ENCODE assay signal across 8 cellular contexts in genomic region chr17:63623786-63624185, GRCh38. TPM values are rescaled to one million over a fixed set of nuclear protein-coding genes. Genes with fewer than 3 reads are reported as not detected.
DNase-seq lines count a peak whose midpoint lies in the region; ATAC-seq and TF ChIP-seq lines count a peak whose summit lies in the region.

No MANE protein-coding gene starts in this region.

- ATAC-seq in GM19023 (IDR thresholded peaks at IDR 0.05; ENCODE audit: unreplicated experiment) (no peak), GM21515 (IDR thresholded peaks at IDR 0.05; ENCODE audit: unreplicated experiment) (no peak), HG02759 (IDR thresholded peaks at IDR 0.05; ENCODE audit: unreplicated experiment) (no peak)

- POLR2A ChIA-PET in MCF 10A (lab: Yijun Ruan, JAX): interaction anchor here (0.6 to 4.3 kb wide), 12 partner anchors 10 to 169 kb away, joined by 3 to 45 read pairs (median 6); partner anchors contain the start of genes CCDC47, STRADA and TACO1

- H3K9me3 ChIP-seq in HUES48 (ENCODE audit: control insufficient read depth, insufficient read depth, low read length): no peaks in the 10 kb centered on the region

- peak overlapping the region; percentile 27 for H2AFZ ChIP-seq in ACC112 (ENCODE audit: low read length, unreplicated experiment)

- TF ChIP-seq CTCF in MCF 10A (IDR thresholded peaks at IDR 0.05; ENCODE audit: unreplicated experiment) (no peak), mesothelial cell of epicardium (IDR thresholded peaks at IDR 0.05; ENCODE audit: unreplicated experiment) (no peak)

- H3K27ac ChIP-seq in ACC112 (ENCODE audit: low read depth, low read length) (no peak overlapping the region), HUES48 (ENCODE audit: low read depth, low read length) (no peak overlapping the region)

- H3K36me3 Mint-ChIP-seq in MCF 10A (ENCODE audit: insufficient read depth, unreplicated experiment) (no peaks in the 10 kb centered on the region), mesothelial cell of epicardium (no peaks in the 10 kb centered on the region)

- intact Hi-C loops in MCF 10A (cut with micrococcal nuclease): loop anchor here (2.0 kb wide), 1 partner anchor 117 kb away; the partner anchor contains the start of gene STRADA

- H3K27me3 ChIP-seq in ACC112 (ENCODE audit: insufficient read depth, low read length): no peaks in the 10 kb centered on the region
- no peaks in the 10 kb centered on the region for H3K27me3 ChIP-seq in HUES48 (ENCODE audit: control insufficient read depth, insufficient read depth, low read length)

- H3K4me3 Mint-ChIP-seq in MCF 10A (ENCODE audit: unreplicated experiment) (peak overlapping the region; percentile 93), mesothelial cell of epicardium (peak overlapping the region; percentile 99)

- DNase-seq in MCF 10A (ENCODE audit: unreplicated experiment) (no peak), mesothelial cell of epicardium (ENCODE audit: low spot score in 2 of 2, unreplicated experiment in 2 of 2) (no peak), NCI-H2107 (lab: John Stamatoyannopoulos, UW) (no peak)

- H3K36me3 ChIP-seq in ACC112 (ENCODE audit: insufficient read depth, low read length) (no peaks in the 10 kb centered on the region), HUES48 (ENCODE audit: control insufficient read depth, insufficient read depth, low read length) (no peaks in the 10 kb centered on the region)

- H3K27ac Mint-ChIP-seq in MCF 10A (ENCODE audit: low read depth, unreplicated experiment) (no peak overlapping the region), mesothelial cell of epicardium (no peak overlapping the region)

- H3K4me1 ChIP-seq in ACC112 (ENCODE audit: control insufficient read depth, insufficient read depth, low read length, unreplicated experiment) (peaks cover 35% of the 10 kb centered on the region), HUES48 (ENCODE audit: control insufficient read depth, insufficient read depth, low read length) (peaks cover 13% of the 10 kb centered on the region)

- H3K9me3 Mint-ChIP-seq in MCF 10A (ENCODE audit: unreplicated experiment): no peaks in the 10 kb centered on the region
- no peaks in the 10 kb centered on the region for H3K9me3 Mint-ChIP-seq in mesothelial cell of epicardium

- H3K4me1 Mint-ChIP-seq in MCF 10A (ENCODE audit: insufficient read depth, unreplicated experiment): peaks cover 20% of the 10 kb centered on the region
- peaks cover 18% of the 10 kb centered on the region for H3K4me1 Mint-ChIP-seq in mesothelial cell of epicardium

- H3K4me3 ChIP-seq in ACC112 (ENCODE audit: low read depth, low read length): peak overlapping the region; percentile 94
- peak overlapping the region; percentile 87 for H3K4me3 ChIP-seq in HUES48 (ENCODE audit: low read depth, low read length)

- no peak overlapping the region for H3K9ac ChIP-seq in HUES48 (ENCODE audit: low read depth, low read length)

- CTCF ChIA-PET in MCF 10A (lab: Yijun Ruan, JAX): interaction anchor here (2.2 kb wide), 1 partner anchor 9 kb away, joined by 5 read pairs; no protein-coding TSS in a partner anchor

- TSS peak; percentile 23 for BruUV-seq in MCF 10A (replicated peaks; lab: Mats Ljungman, UMichigan)

- H3K79me2 ChIP-seq in ACC112 (ENCODE audit: control insufficient read depth, insufficient read depth, low read length, unreplicated experiment): peaks cover 51% of the 10 kb centered on the region

- no peaks in the 10 kb centered on the region for H3K27me3 Mint-ChIP-seq in MCF 10A (ENCODE audit: insufficient read depth, unreplicated experiment)
- no peaks in the 10 kb centered on the region for H3K27me3 Mint-ChIP-seq in mesothelial cell of epicardium (ENCODE audit: low read depth)

RNA-seq across cellular contexts. Expression of gene MAP3K3, which starts 1.6 kb away (rescaled TPM):
- total RNA-seq in MCF 10A (2022): 12.8 and 13.8 TPM in 2 replicates
- 23.1 to 24.0 TPM (median 23.4 TPM) in 3 replicates for total RNA-seq in mesothelial cell of epicardium

RNA-seq across cellular contexts. Expression of gene TACO1, which starts 23.1 kb away (rescaled TPM):
- total RNA-seq in MCF 10A (2022) (36.5 and 38.7 TPM in 2 replicates), mesothelial cell of epicardium (14.2 to 18.9 TPM (median 16.2 TPM) in 3 replicates)
